27 cellular contexts compared by ENCODE assay signal in genomic region chr9:134964686-134965085, GRCh38. TPM values are rescaled to one million over a fixed set of nuclear protein-coding genes. Genes with fewer than 3 reads are reported as not detected.
"Had no signal": no experiment of that assay in that cellular context is flagged by ENCODE, and none has a peak within 500 bp of the region (broad histone marks: within the 10 kb centered on the region; RNA-seq: fewer than 3 reads in every experiment).

No MANE protein-coding gene starts in this region.

- H3K4me3 ChIP-seq: esophagus squamous epithelium, heart right ventricle, lung, right atrium auricular region, vagina had no signal

- H3K9me3 ChIP-seq: esophagus squamous epithelium, heart right ventricle, right atrium auricular region, vagina had no signal

- H3K4me3 Mint-ChIP-seq: activated CD4-positive, alpha-beta T cell treated with anti-CD3 and anti-CD28 coated beads for 36 hours; activated CD8-positive, alpha-beta memory T cell treated with anti-CD3 and anti-CD28 coated beads, Interleukin-2, amount 10 ng/mL, durations not matched to agents 7 days and 5 days; activated CD8-positive, alpha-beta T cell treated with anti-CD3 and anti-CD28 coated beads, Interleukin-2, amount 10 ng/mL, durations not matched to agents 7 days and 5 days; activated naive CD4-positive, alpha-beta T cell treated with anti-CD3 and anti-CD28 coated beads, Interleukin-2, amount 50 U/mL, for 24 hours; activated naive CD8-positive, alpha-beta T cell treated with anti-CD3 and anti-CD28 coated beads, Interleukin-2, amount 50 U/mL, for 24 hours; central memory CD8-positive, alpha-beta T cell; dendritic cell treated with granulocyte-macrophage colony-stimulating factor and Interleukin-4, amounts not matched to agents 40 ng/mL and 50 ng/mL, for 4 days; natural killer cell; stimulated activated effector memory CD8-positive, alpha-beta T cell treated with anti-CD3 and anti-CD28 coated beads, Interleukin-12 subunit alpha, Interleukin-12 subunit beta, amount 100 ng/mL, for 72 hours; stimulated activated naive CD8-positive, alpha-beta T cell treated with anti-CD3 and anti-CD28 coated beads, Interleukin-15, Interleukin-2, amounts not matched to agents 100 ng/mL and 50 ng/mL, for 24 hours; type B pancreatic cell; WTC11 had no signal

- ATAC-seq: activated CD4-positive, alpha-beta T cell treated with anti-CD3 and anti-CD28 coated beads for 36 hours; activated CD8-positive, alpha-beta memory T cell treated with anti-CD3 and anti-CD28 coated beads, Interleukin-2, amount 10 ng/mL, durations not matched to agents 7 days and 5 days; activated CD8-positive, alpha-beta T cell treated with anti-CD3 and anti-CD28 coated beads, Interleukin-2, amount 10 ng/mL, durations not matched to agents 7 days and 5 days; activated naive CD8-positive, alpha-beta T cell treated with anti-CD3 and anti-CD28 coated beads, Interleukin-2, amount 50 U/mL, for 24 hours; left lobe of liver; stimulated activated effector memory CD8-positive, alpha-beta T cell treated with anti-CD3 and anti-CD28 coated beads, Interleukin-12 subunit alpha, Interleukin-12 subunit beta, amount 100 ng/mL, for 72 hours; WTC11 had no signal

- H3K9ac ChIP-seq: parathyroid adenoma had no signal

- DNase-seq: activated CD4-positive, alpha-beta T cell treated with anti-CD3 and anti-CD28 coated beads for 36 hours; activated CD8-positive, alpha-beta memory T cell treated with anti-CD3 and anti-CD28 coated beads, Interleukin-2, amount 10 ng/mL, durations not matched to agents 7 days and 5 days; activated CD8-positive, alpha-beta T cell treated with anti-CD3 and anti-CD28 coated beads, Interleukin-2, amount 10 ng/mL, durations not matched to agents 7 days and 5 days; activated naive CD8-positive, alpha-beta T cell treated with anti-CD3 and anti-CD28 coated beads, Interleukin-2, amount 50 U/mL, for 24 hours; amygdala; esophagus squamous epithelium; foreskin melanocyte; heart right ventricle; mesendoderm; natural killer cell; stimulated activated CD4-positive, alpha-beta T cell treated with anti-CD3 and anti-CD28 coated beads, Interleukin-2, amount 100 ng/mL, for 48 hours; T-helper 2 cell had no signal

- H3K9me3 Mint-ChIP-seq: activated naive CD4-positive, alpha-beta T cell treated with anti-CD3 and anti-CD28 coated beads, Interleukin-2, amount 50 U/mL, for 24 hours; activated naive CD8-positive, alpha-beta T cell treated with anti-CD3 and anti-CD28 coated beads, Interleukin-2, amount 50 U/mL, for 24 hours; central memory CD8-positive, alpha-beta T cell; dendritic cell treated with granulocyte-macrophage colony-stimulating factor and Interleukin-4, amounts not matched to agents 40 ng/mL and 50 ng/mL, for 4 days; natural killer cell; stimulated activated effector memory CD8-positive, alpha-beta T cell treated with anti-CD3 and anti-CD28 coated beads, Interleukin-12 subunit alpha, Interleukin-12 subunit beta, amount 100 ng/mL, for 72 hours; stimulated activated naive CD8-positive, alpha-beta T cell treated with anti-CD3 and anti-CD28 coated beads, Interleukin-15, Interleukin-2, amounts not matched to agents 100 ng/mL and 50 ng/mL, for 24 hours; type B pancreatic cell had no signal

- H3K4me1 ChIP-seq: vagina had no signal

- H2AFZ ChIP-seq: parathyroid adenoma had no signal

- H3K36me3 ChIP-seq: esophagus squamous epithelium, heart right ventricle, right atrium auricular region, vagina had no signal

- H3K27ac ChIP-seq: esophagus squamous epithelium, heart right ventricle, parathyroid adenoma, right atrium auricular region, vagina had no signal

- H3K27me3 ChIP-seq: right atrium auricular region, vagina had no signal

- H3K36me3 Mint-ChIP-seq: activated CD8-positive, alpha-beta memory T cell treated with anti-CD3 and anti-CD28 coated beads, Interleukin-2, amount 10 ng/mL, durations not matched to agents 7 days and 5 days; activated naive CD4-positive, alpha-beta T cell treated with anti-CD3 and anti-CD28 coated beads, Interleukin-2, amount 50 U/mL, for 24 hours; natural killer cell; stimulated activated effector memory CD8-positive, alpha-beta T cell treated with anti-CD3 and anti-CD28 coated beads, Interleukin-12 subunit alpha, Interleukin-12 subunit beta, amount 100 ng/mL, for 72 hours; type B pancreatic cell; WTC11 had no signal

- H3K27ac Mint-ChIP-seq: activated CD4-positive, alpha-beta T cell treated with anti-CD3 and anti-CD28 coated beads for 36 hours; activated CD8-positive, alpha-beta memory T cell treated with anti-CD3 and anti-CD28 coated beads, Interleukin-2, amount 10 ng/mL, durations not matched to agents 7 days and 5 days; activated CD8-positive, alpha-beta T cell treated with anti-CD3 and anti-CD28 coated beads, Interleukin-2, amount 10 ng/mL, durations not matched to agents 7 days and 5 days; activated naive CD4-positive, alpha-beta T cell treated with anti-CD3 and anti-CD28 coated beads, Interleukin-2, amount 50 U/mL, for 24 hours; activated naive CD8-positive, alpha-beta T cell treated with anti-CD3 and anti-CD28 coated beads, Interleukin-2, amount 50 U/mL, for 24 hours; dendritic cell treated with granulocyte-macrophage colony-stimulating factor and Interleukin-4, amounts not matched to agents 40 ng/mL and 50 ng/mL, for 4 days; natural killer cell; stimulated activated effector memory CD8-positive, alpha-beta T cell treated with anti-CD3 and anti-CD28 coated beads, Interleukin-12 subunit alpha, Interleukin-12 subunit beta, amount 100 ng/mL, for 72 hours; stimulated activated naive CD8-positive, alpha-beta T cell treated with anti-CD3 and anti-CD28 coated beads, Interleukin-15, Interleukin-2, amounts not matched to agents 100 ng/mL and 50 ng/mL, for 24 hours; type B pancreatic cell; WTC11 had no signal

- H3K79me2 ChIP-seq: parathyroid adenoma had no signal

- H3K27me3 Mint-ChIP-seq: activated CD4-positive, alpha-beta T cell treated with anti-CD3 and anti-CD28 coated beads for 36 hours; activated CD8-positive, alpha-beta memory T cell treated with anti-CD3 and anti-CD28 coated beads, Interleukin-2, amount 10 ng/mL, durations not matched to agents 7 days and 5 days; activated naive CD8-positive, alpha-beta T cell treated with anti-CD3 and anti-CD28 coated beads, Interleukin-2, amount 50 U/mL, for 24 hours; stimulated activated naive CD8-positive, alpha-beta T cell treated with anti-CD3 and anti-CD28 coated beads, Interleukin-15, Interleukin-2, amounts not matched to agents 100 ng/mL and 50 ng/mL, for 24 hours had no signal

- H3K4me1 Mint-ChIP-seq: activated CD4-positive, alpha-beta T cell treated with anti-CD3 and anti-CD28 coated beads for 36 hours; activated CD8-positive, alpha-beta memory T cell treated with anti-CD3 and anti-CD28 coated beads, Interleukin-2, amount 10 ng/mL, durations not matched to agents 7 days and 5 days; activated naive CD4-positive, alpha-beta T cell treated with anti-CD3 and anti-CD28 coated beads, Interleukin-2, amount 50 U/mL, for 24 hours; activated naive CD8-positive, alpha-beta T cell treated with anti-CD3 and anti-CD28 coated beads, Interleukin-2, amount 50 U/mL, for 24 hours; central memory CD8-positive, alpha-beta T cell; natural killer cell; stimulated activated effector memory CD8-positive, alpha-beta T cell treated with anti-CD3 and anti-CD28 coated beads, Interleukin-12 subunit alpha, Interleukin-12 subunit beta, amount 100 ng/mL, for 72 hours had no signal

RNA-seq across cellular contexts. Expression of gene FCN1, which starts 47.0 kb away (rescaled TPM):
- total RNA-seq: activated CD4-positive, alpha-beta T cell treated with anti-CD3 and anti-CD28 coated beads for 36 hours; activated CD8-positive, alpha-beta memory T cell treated with anti-CD3 and anti-CD28 coated beads, Interleukin-2, amount 10 ng/mL, durations not matched to agents 7 days and 5 days; activated CD8-positive, alpha-beta T cell treated with anti-CD3 and anti-CD28 coated beads, Interleukin-2, amount 10 ng/mL, durations not matched to agents 7 days and 5 days; glomerular endothelial cell; kidney epithelial cell; pulmonary artery endothelial cell; WTC11 had no signal
